ENCODE assay signal across 11 cellular contexts in the genomic region with DNA sequence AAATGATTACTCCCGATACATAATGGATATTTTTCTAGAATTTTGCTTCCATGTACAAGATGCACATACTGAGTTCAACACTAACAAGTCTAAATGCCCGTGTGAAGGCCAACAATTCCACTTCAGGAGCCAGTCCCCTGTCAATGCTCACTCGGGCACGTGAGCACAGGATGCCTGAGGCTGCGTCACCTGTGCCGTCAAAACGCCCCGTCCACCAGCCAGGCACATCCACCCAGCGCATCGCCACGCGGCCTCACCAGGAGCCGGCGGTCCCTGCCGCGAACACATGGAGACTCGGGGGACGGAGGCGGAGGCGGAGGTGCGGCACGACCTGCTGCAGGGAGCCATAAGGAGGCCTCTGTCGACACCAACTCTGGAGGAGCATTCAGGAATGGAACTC. TPM values are rescaled to one million over a fixed set of nuclear protein-coding genes. Genes with fewer than 3 reads are reported as not detected.
DNase-seq lines count a peak whose midpoint lies in the region; ATAC-seq and TF ChIP-seq lines count a peak whose summit lies in the region.
"Had no signal": no experiment of that assay in that cellular context is flagged by ENCODE, and none has a peak within 500 bp of the region (broad histone marks: within the 10 kb centered on the region; RNA-seq: fewer than 3 reads in every experiment).

No MANE protein-coding gene starts in this region.

- no peaks in the 10 kb centered on the region for H3K9me3 Mint-ChIP-seq in Caco-2 (ENCODE audit: unreplicated experiment)
- H3K9me3 Mint-ChIP-seq: T-helper 2 cell treated with Interferon-gamma antibody and Interleukin-4, amounts not matched to agents 5 μg/mL and 100 μg/mL, for 36 hours had no signal

- CTCF ChIA-PET in Caco-2 (lab: Charles Lee): no interaction called here
- CTCF ChIA-PET in HEK293T (lab: Yijun Ruan, JAX): no interaction called here

- intact Hi-C loops in Caco-2 (cut with micrococcal nuclease; ENCODE audit: unreplicated experiment): no loop called here
- intact Hi-C loops in adrenal gland (cut with DNase I): no loop called here
- intact Hi-C loops in sigmoid colon (cut with DNase I): loop anchor here (5.0 to 10.0 kb wide), 3 partner anchors 38 to 205 kb away; no protein-coding TSS in a partner anchor

- H3K9me3 ChIP-seq in Caco-2: no peaks in the 10 kb centered on the region
- H3K9me3 ChIP-seq in adrenal gland (replicated peaks in 1 of 3): no peaks in the 10 kb centered on the region
- no peaks in the 10 kb centered on the region for H3K9me3 ChIP-seq in sigmoid colon

- no peak for TF ChIP-seq EP300 in sigmoid colon (IDR thresholded peaks at IDR 0.05)

- no peak for TF ChIP-seq CTCF in Caco-2 (IDR thresholded peaks at IDR 0.05; ENCODE audit: insufficient read depth in 1 of 2, low read depth in 1 of 2, low read length in 1 of 2, severe bottlenecking in 1 of 2, unreplicated experiment in 1 of 2)
- TF ChIP-seq CTCF in adrenal gland (IDR thresholded peaks at IDR 0.05): no peak
- TF ChIP-seq CTCF in sigmoid colon (IDR thresholded peaks at IDR 0.05): no peak

- 70 to 87% (median 85%) methylated on average over 10 to 23 of the region's 23 CpGs for WGBS in adrenal gland, 4 donors
- WGBS in sigmoid colon, 2 donors: 87 to 90% methylated on average over 23 of the region's 23 CpGs

- H3K4me1 Mint-ChIP-seq in Caco-2 (ENCODE audit: low read depth, unreplicated experiment): peaks cover 13% of the 10 kb centered on the region

- DNase-seq in Caco-2 (no peak), adrenal gland (peak in 3 of 7 donors; percentile 18 to 56 (median 32)), left lobe of liver (ENCODE audit: low spot score) (peak; percentile 69), sigmoid colon (peak; percentile 67), HEK293T (ENCODE audit: extremely low spot score) (no peak), AML-193 (lab: John Stamatoyannopoulos, UW) (no peak), NCI-H526 treated with DMSO at 0.1 percent for 48 hours (lab: John Stamatoyannopoulos, UW) (no peak)
- DNase-seq in activated CD4-positive, alpha-beta T cell treated with anti-CD3 and anti-CD28 coated beads, Interleukin-2, amount 50 U/mL, for 4 hours: no peak
- DNase-seq: stimulated activated CD4-positive, alpha-beta T cell treated with anti-CD3 and anti-CD28 coated beads, Interleukin-15, amount 100 ng/mL, for 24 hours had no signal

- H3K27ac ChIP-seq in adrenal gland (peak overlapping the region in 4 of 5 donors; percentile 57 to 86 (median 81)), sigmoid colon (peak overlapping the region; percentile 59 to 78 (median 62))

- POLR2A ChIA-PET in Caco-2 (lab: Charles Lee): no interaction called here
- POLR2A ChIA-PET in HEK293T (lab: Yijun Ruan, JAX): no interaction called here

- H3K27me3 Mint-ChIP-seq in Caco-2 (ENCODE audit: insufficient read depth, unreplicated experiment): no peaks in the 10 kb centered on the region

- no peaks in the 10 kb centered on the region for H3K27me3 ChIP-seq in Caco-2 (replicated peaks; ENCODE audit: control insufficient read depth, insufficient read depth, low read length)
- H3K27me3 ChIP-seq in adrenal gland: no peaks in the 10 kb centered on the region
- no peaks in the 10 kb centered on the region for H3K27me3 ChIP-seq in sigmoid colon

- H3K27ac Mint-ChIP-seq in Caco-2 (ENCODE audit: unreplicated experiment): peak overlapping the region; percentile 56
- H3K27ac Mint-ChIP-seq: T-helper 2 cell treated with Interferon-gamma antibody and Interleukin-4, amounts not matched to agents 5 μg/mL and 100 μg/mL, for 36 hours had no signal

- ATAC-seq in left lobe of liver: no peak
- ATAC-seq: Panc1 had no signal

- H3K4me3 ChIP-seq in Caco-2 (ENCODE audit: low read depth, low read length): no peak overlapping the region
- no peak overlapping the region for H3K4me3 ChIP-seq in adrenal gland
- no peak overlapping the region for H3K4me3 ChIP-seq in sigmoid colon

- H3K36me3 ChIP-seq in Caco-2 (ENCODE audit: control insufficient read depth, insufficient read depth, low read length): 0 out of 2 replicates have a peak, but pooled peaks cover 1% of the 10 kb centered on the region
- peaks cover 0 to 17% of the 10 kb centered on the region in 2 donors for H3K36me3 ChIP-seq in adrenal gland (replicated peaks in 1 of 2)
- H3K36me3 ChIP-seq in sigmoid colon: peaks cover 0 to 29% (median 10%) of the 10 kb centered on the region in 4 donors

- no TSS peak for BruUV-seq in Caco-2 (replicated peaks; lab: Mats Ljungman, UMichigan)

- peaks cover 25% of the 10 kb centered on the region for H3K36me3 Mint-ChIP-seq in Caco-2 (ENCODE audit: insufficient read depth, unreplicated experiment)

- TF ChIP-seq POLR2A in adrenal gland (IDR thresholded peaks at IDR 0.05) (no peak), sigmoid colon (IDR thresholded peaks at IDR 0.05) (no peak)

- no peak overlapping the region for H3K4me3 Mint-ChIP-seq in Caco-2 (ENCODE audit: unreplicated experiment)
- H3K4me3 Mint-ChIP-seq: T-helper 2 cell treated with Interferon-gamma antibody and Interleukin-4, amounts not matched to agents 5 μg/mL and 100 μg/mL, for 36 hours had no signal

- H3K4me1 ChIP-seq in Caco-2 (peaks cover 29% of the 10 kb centered on the region), adrenal gland (replicated peaks in 1 of 2) (peaks cover 15 to 24% of the 10 kb centered on the region in 2 donors), sigmoid colon (peaks cover 0 to 60% (median 49%) of the 10 kb centered on the region in 4 donors)

TF ChIP-seq in HEK293T, 16 proteins besides CTCF, POLR2A, EP300 and RAD21:
- TF ChIP-seq LEF1 (IDR thresholded peaks at IDR 0.05; ENCODE audit: borderline replicate concordance) (no peak), ZNF384 (IDR thresholded peaks at IDR 0.05) (no peak), FOXK2 (IDR thresholded peaks at IDR 0.05) (no peak)
TF ChIP-seq in HEK293T: peak in this region for 0.

RNA-seq across cellular contexts. Expression of a gene that starts 9.8 kb away (rescaled TPM):
- total RNA-seq in Caco-2 (2022): 64.6 and 78.3 TPM in 2 replicates
- total RNA-seq in adrenal gland: 10 to 100 TPM; 62.2 to 84.1 (median 72.0) TPM
- 10 to 100 TPM; 21.7 to 35.2 (median 23.2) TPM for polyA plus RNA-seq in adrenal gland
- total RNA-seq in left lobe of liver: 128 TPM
- total RNA-seq in sigmoid colon: 10 to 100 TPM; 25.0 to 39.1 (median 36.0) TPM
- polyA plus RNA-seq in sigmoid colon: 10 to 100 TPM; 27.0 to 41.2 (median 36.9) TPM

Comparison
In these comparisons a context has a peak if more than half of its experiments do, and no peak if none do; other contexts are left out.
1. DNase-seq: peak in left lobe of liver (single experiment) and sigmoid colon (single experiment); none in Caco-2 (0 of 2), activated CD4-positive, alpha-beta T cell treated with anti-CD3 and anti-CD28 coated beads, Interleukin-2, amount 50 U/mL, for 4 hours (0 of 2), HEK293T (single experiment), AML-193 (0 of 2) and NCI-H526 treated with DMSO at 0.1 percent for 48 hours (single experiment).